Comparison of ENCODE assay signal across 7 cellular contexts in genomic region chr13:36130542-36131214, GRCh38. TPM values are rescaled to one million over a fixed set of nuclear protein-coding genes. Genes with fewer than 3 reads are reported as not detected.
DNase-seq lines count a peak whose midpoint lies in the region; ATAC-seq, FAIRE-seq and TF ChIP-seq lines count a peak whose summit lies in the region.

No MANE protein-coding gene starts in this region.

- H3K27me3 Mint-ChIP-seq in astrocyte (ENCODE audit: low read depth, unreplicated experiment): peaks cover 46% of the 10 kb centered on the region

- H3K27me3 ChIP-seq in astrocyte (ENCODE audit: insufficient read depth, low read length): peaks cover 24% of the 10 kb centered on the region
- H3K27me3 ChIP-seq in thoracic aorta (replicated peaks; ENCODE audit: insufficient read depth): no peaks in the 10 kb centered on the region

- H3K36me3 ChIP-seq in astrocyte (ENCODE audit: insufficient read depth, low read length) (no peaks in the 10 kb centered on the region), thoracic aorta (no peaks in the 10 kb centered on the region)

- H3K4me3 ChIP-seq in astrocyte (ENCODE audit: insufficient read depth, low read depth, low read length): peak overlapping the region; percentile 59
- peak overlapping the region; percentile 75 for H3K4me3 ChIP-seq in thoracic aorta

- H3K4me1 ChIP-seq in astrocyte (ENCODE audit: insufficient read depth, low read length) (peaks cover 10% of the 10 kb centered on the region), thoracic aorta (ENCODE audit: control insufficient read depth in 1 of 2, low read depth in 2 of 2) (peaks cover 0 to 15% of the 10 kb centered on the region in 2 donors)

- peak overlapping the region; percentile 74 for H3K9ac ChIP-seq in astrocyte (ENCODE audit: low read length)

- peaks cover 13% of the 10 kb centered on the region for H4K20me1 ChIP-seq in astrocyte (ENCODE audit: insufficient read depth, low read length)

- peak overlapping the region; percentile 58 for H2AFZ ChIP-seq in astrocyte (ENCODE audit: low read depth, low read length)

- no peak for FAIRE-seq in astrocyte (lab: Jason Lieb, UNC)

- TF ChIP-seq CTCF in astrocyte (IDR thresholded peaks at IDR 0.05; ENCODE audit: insufficient read depth, low read depth, low read length) (no peak), thoracic aorta (IDR thresholded peaks at IDR 0.05) (no peak)

- H3K27ac ChIP-seq in astrocyte (ENCODE audit: low read depth, low read length): no peak overlapping the region
- no peak overlapping the region for H3K27ac ChIP-seq in thoracic aorta

- ATAC-seq in thoracic aorta (ENCODE audit: insufficient number of reproducible peaks, low FRiP score, low read depth): no peak
- no peak for ATAC-seq in HG03469 (IDR thresholded peaks at IDR 0.05; ENCODE audit: unreplicated experiment)

- H3K4me1 Mint-ChIP-seq in astrocyte (ENCODE audit: low read depth, unreplicated experiment): no peaks in the 10 kb centered on the region

- H3K27ac Mint-ChIP-seq in astrocyte (ENCODE audit: unreplicated experiment): no peak overlapping the region

- no peaks in the 10 kb centered on the region for H3K9me3 Mint-ChIP-seq in astrocyte (ENCODE audit: unreplicated experiment)

- peak overlapping the region; percentile 83 for H3K4me3 Mint-ChIP-seq in astrocyte (ENCODE audit: unreplicated experiment)

- no peaks in the 10 kb centered on the region for H3K9me3 ChIP-seq in astrocyte (ENCODE audit: insufficient read depth, low read depth, low read length)
- no peaks in the 10 kb centered on the region for H3K9me3 ChIP-seq in thoracic aorta

- H3K36me3 Mint-ChIP-seq in astrocyte (ENCODE audit: low read depth, unreplicated experiment): no peaks in the 10 kb centered on the region

- peak overlapping the region; percentile 86 for H3K4me2 ChIP-seq in astrocyte (ENCODE audit: low read length)

- H3K79me2 ChIP-seq in astrocyte (ENCODE audit: insufficient read depth, low read length): peaks cover 38% of the 10 kb centered on the region

- DNase-seq in NCI-H1105 (lab: John Stamatoyannopoulos, UW): peak; percentile 25
- DNase-seq in astrocyte (ENCODE audit: low read depth): no peak
- DNase-seq in iPS-NIHi7 (ENCODE audit: extremely low spot score): peak; percentile 44
- DNase-seq in thoracic aorta (ENCODE audit: low spot score): no peak
- no peak for DNase-seq in medulla oblongata (ENCODE audit: extremely low spot score)
- no peak for DNase-seq in SW 1271 (lab: John Stamatoyannopoulos, UW)

RNA-seq across cellular contexts. Expression of gene DCLK1, which starts 0.5 kb away (rescaled TPM):
- total RNA-seq in astrocyte: 3.2 and 4.9 TPM in 2 replicates
- 10 to 100 TPM; 25.6 to 27.8 TPM for total RNA-seq in thoracic aorta

Comparison
In these comparisons a context has a peak if more than half of its experiments do, and no peak if none do; other contexts are left out.
1. DNase-seq: peak in NCI-H1105 (single experiment) and iPS-NIHi7 (single experiment); none in astrocyte (single experiment), thoracic aorta (single experiment), medulla oblongata (single experiment) and SW 1271 (0 of 2).